Comparison of ENCODE assay signal across 8 cellular contexts in genomic region chr21:28884481-28884880, GRCh38.
DNase-seq lines count a peak whose midpoint lies in the region; ATAC-seq, FAIRE-seq and TF ChIP-seq lines count a peak whose summit lies in the region.

No MANE protein-coding gene starts in this region.

- no peaks in the 10 kb centered on the region for H3K9me3 Mint-ChIP-seq in stimulated activated naive CD8-positive, alpha-beta T cell treated with anti-CD3 and anti-CD28 coated beads, Interleukin-15, Interleukin-2, amounts not matched to agents 100 ng/mL and 50 ng/mL, for 24 hours

- H3K4me1 ChIP-seq in adrenal gland (replicated peaks in 1 of 2): peaks cover 0 to 10% of the 10 kb centered on the region in 2 donors
- H3K4me1 ChIP-seq in kidney (ENCODE audit: control insufficient read depth in 1 of 2, insufficient read depth in 1 of 2, low read depth in 1 of 2, low read length in 2 of 2): peaks cover 0 to 4% of the 10 kb centered on the region in 2 donors
- H3K4me1 ChIP-seq in stomach smooth muscle (ENCODE audit: control insufficient read depth, insufficient read depth, low read length): no peaks in the 10 kb centered on the region

- H3K27me3 ChIP-seq in adrenal gland (no peaks in the 10 kb centered on the region), stomach smooth muscle (ENCODE audit: control insufficient read depth in 1 of 2, insufficient read depth in 2 of 2, low read length in 2 of 2) (no peaks in the 10 kb centered on the region)

- TF ChIP-seq CTCF in adrenal gland (IDR thresholded peaks at IDR 0.05) (no peak), kidney (IDR thresholded peaks at IDR 0.05; ENCODE audit: borderline replicate concordance, extremely low read depth, insufficient read depth) (no peak)

- no peak for FAIRE-seq in kidney (lab: Jason Lieb, UNC)

- ATAC-seq in stimulated activated naive CD8-positive, alpha-beta T cell treated with anti-CD3 and anti-CD28 coated beads, Interleukin-15, Interleukin-2, amounts not matched to agents 100 U/mL and 50 U/mL, for 24 hours: no peak
- no peak for ATAC-seq in HG03439 (IDR thresholded peaks at IDR 0.05; ENCODE audit: unreplicated experiment)

- H3K36me3 Mint-ChIP-seq in stimulated activated naive CD8-positive, alpha-beta T cell treated with anti-CD3 and anti-CD28 coated beads, Interleukin-15, Interleukin-2, amounts not matched to agents 100 ng/mL and 50 ng/mL, for 24 hours (ENCODE audit: low read depth): peaks cover 29% of the 10 kb centered on the region

- H3K27ac ChIP-seq in adrenal gland (peak overlapping the region in 4 of 5 donors; percentile 72 to 94 (median 87)), kidney (ENCODE audit: low read depth in 2 of 2, low read length in 2 of 2) (peak overlapping the region; percentile 98 to 99), stomach smooth muscle (ENCODE audit: low read length) (peak overlapping the region; percentile 85)

- 24 to 30% (median 27%) methylated on average over 3 of the region's 3 CpGs for WGBS in adrenal gland, 4 donors

- H3K4me3 ChIP-seq in adrenal gland (peak overlapping the region in 2 of 4 donors; percentile 63 to 80), kidney (ENCODE audit: low read length in 2 of 2) (peak overlapping the region; percentile 91 to 97), stomach smooth muscle (ENCODE audit: low read length in 2 of 2) (peak overlapping the region; percentile 85 to 91)

- H3K27me3 Mint-ChIP-seq in stimulated activated naive CD8-positive, alpha-beta T cell treated with anti-CD3 and anti-CD28 coated beads, Interleukin-15, Interleukin-2, amounts not matched to agents 100 ng/mL and 50 ng/mL, for 24 hours: peaks cover 4% of the 10 kb centered on the region

- H3K4me1 Mint-ChIP-seq in stimulated activated naive CD8-positive, alpha-beta T cell treated with anti-CD3 and anti-CD28 coated beads, Interleukin-15, Interleukin-2, amounts not matched to agents 100 ng/mL and 50 ng/mL, for 24 hours (ENCODE audit: low read depth): peaks cover 23% of the 10 kb centered on the region

- H3K9ac ChIP-seq in kidney (ENCODE audit: low read length in 2 of 2): peak overlapping the region; percentile 75 to 89
- H3K9ac ChIP-seq in stomach smooth muscle (ENCODE audit: low read length in 2 of 2): peak overlapping the region; percentile 55 to 84

- H3K4me3 Mint-ChIP-seq in stimulated activated naive CD8-positive, alpha-beta T cell treated with anti-CD3 and anti-CD28 coated beads, Interleukin-15, Interleukin-2, amounts not matched to agents 100 ng/mL and 50 ng/mL, for 24 hours: peak overlapping the region; percentile 94

- no peak for DNase-seq in stimulated activated naive CD8-positive, alpha-beta T cell treated with anti-CD3 and anti-CD28 coated beads, Interleukin-15, Interleukin-2, amounts not matched to agents 100 U/mL and 50 U/mL, for 24 hours
- DNase-seq in LoVo (ENCODE audit: low spot score): peak; percentile 6
- DNase-seq in adrenal gland: no peak
- no peak for DNase-seq in kidney
- DNase-seq in NK-92 (lab: John Stamatoyannopoulos, UW; ENCODE audit: unreplicated experiment): no peak

- H3K27ac Mint-ChIP-seq in stimulated activated naive CD8-positive, alpha-beta T cell treated with anti-CD3 and anti-CD28 coated beads, Interleukin-15, Interleukin-2, amounts not matched to agents 100 ng/mL and 50 ng/mL, for 24 hours: peak overlapping the region; percentile 99

- H3K9me3 ChIP-seq in adrenal gland (replicated peaks in 1 of 3) (no peaks in the 10 kb centered on the region), kidney (ENCODE audit: control insufficient read depth in 1 of 2, low read length in 2 of 2) (no peaks in the 10 kb centered on the region), stomach smooth muscle (ENCODE audit: control insufficient read depth in 2 of 2, low read length in 2 of 2) (no peaks in the 10 kb centered on the region)

- intact Hi-C loops in adrenal gland (cut with DNase I): no loop called here
- intact Hi-C loops in kidney (cut with DNase I): no loop called here

- no peak for TF ChIP-seq POLR2A in adrenal gland (IDR thresholded peaks at IDR 0.05)

- H3K36me3 ChIP-seq in adrenal gland (replicated peaks in 1 of 2) (peaks cover 0 to 14% of the 10 kb centered on the region in 2 donors), kidney (ENCODE audit: control insufficient read depth in 1 of 2, insufficient read depth in 2 of 2, low read length in 2 of 2) (peaks cover 0 to 3% of the 10 kb centered on the region in 2 donors), stomach smooth muscle (ENCODE audit: control insufficient read depth in 2 of 2, insufficient read depth in 2 of 2, low read length in 2 of 2) (peaks cover 5 to 8% of the 10 kb centered on the region in 2 donors)
